ENCODE assay signal across 2 cellular contexts in genomic region chr11:65865550-65866172, GRCh38.
TF ChIP-seq lines count a peak whose summit lies in the region.

No MANE protein-coding gene starts in this region.

TF ChIP-seq in K562, 482 proteins besides CTCF, POLR2A, EP300 and RAD21:
- TF ChIP-seq BDP1 (IDR thresholded peaks at IDR 0.05; ENCODE audit: insufficient read depth, insufficient read length) (no peak), POLR2G (IDR thresholded peaks at IDR 0.05; ENCODE audit: low read depth, low read length) (peak; percentile 56; the same call in 1 of the 2 replicates), ZBTB12 (CRISPR knock-in tag; IDR thresholded peaks at IDR 0.05) (no peak), ARID3A (IDR thresholded peaks at IDR 0.05; ENCODE audit: borderline replicate concordance, low read depth, low read length) (no peak), RBFOX2 (IDR thresholded peaks at IDR 0.05; ENCODE audit: low read depth, low read length) (peak; percentile 68), RBBP5 (IDR thresholded peaks at IDR 0.05; ENCODE audit: borderline replicate concordance, insufficient read depth, low read length, poor library complexity, severe bottlenecking) (no peak), ZNF431 (CRISPR knock-in tag; IDR thresholded peaks at IDR 0.05) (no peak)
- TF ChIP-seq, protein P1, sequence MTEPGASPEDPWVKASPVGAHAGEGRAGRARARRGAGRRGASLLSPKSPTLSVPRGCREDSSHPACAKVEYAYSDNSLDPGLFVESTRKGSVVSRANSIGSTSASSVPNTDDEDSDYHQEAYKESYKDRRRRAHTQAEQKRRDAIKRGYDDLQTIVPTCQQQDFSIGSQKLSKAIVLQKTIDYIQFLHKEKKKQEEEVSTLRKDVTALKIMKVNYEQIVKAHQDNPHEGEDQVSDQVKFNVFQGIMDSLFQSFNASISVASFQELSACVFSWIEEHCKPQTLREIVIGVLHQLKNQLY (CRISPR knock-in tag; conservative IDR thresholded peaks at IDR 0.05): no peak

TF ChIP-seq in WTC11, 78 proteins besides CTCF, POLR2A, EP300 and RAD21:
- no peak for TF ChIP-seq NFATC4 (CRISPR knock-in tag; IDR thresholded peaks at IDR 0.05)
- TF ChIP-seq RELA (CRISPR knock-in tag; IDR thresholded peaks at IDR 0.05; ENCODE audit: borderline replicate concordance): no peak
- no peak for TF ChIP-seq NFYB (CRISPR knock-in tag; conservative IDR thresholded peaks at IDR 0.05; ENCODE audit: low read depth)
- no peak for TF ChIP-seq ZNF396 (CRISPR knock-in tag; IDR thresholded peaks at IDR 0.05; ENCODE audit: borderline replicate concordance)
- TF ChIP-seq, protein P1 (CRISPR knock-in tag; IDR thresholded peaks at IDR 0.05): no peak
- TF ChIP-seq ATF3 (CRISPR knock-in tag; conservative IDR thresholded peaks at IDR 0.05): no peak
- TF ChIP-seq JUN (CRISPR knock-in tag; IDR thresholded peaks at IDR 0.05): no peak
- TF ChIP-seq E2F4 (CRISPR knock-in tag; IDR thresholded peaks at IDR 0.05; ENCODE audit: borderline replicate concordance, low read depth): no peak
- TF ChIP-seq, protein P2, sequence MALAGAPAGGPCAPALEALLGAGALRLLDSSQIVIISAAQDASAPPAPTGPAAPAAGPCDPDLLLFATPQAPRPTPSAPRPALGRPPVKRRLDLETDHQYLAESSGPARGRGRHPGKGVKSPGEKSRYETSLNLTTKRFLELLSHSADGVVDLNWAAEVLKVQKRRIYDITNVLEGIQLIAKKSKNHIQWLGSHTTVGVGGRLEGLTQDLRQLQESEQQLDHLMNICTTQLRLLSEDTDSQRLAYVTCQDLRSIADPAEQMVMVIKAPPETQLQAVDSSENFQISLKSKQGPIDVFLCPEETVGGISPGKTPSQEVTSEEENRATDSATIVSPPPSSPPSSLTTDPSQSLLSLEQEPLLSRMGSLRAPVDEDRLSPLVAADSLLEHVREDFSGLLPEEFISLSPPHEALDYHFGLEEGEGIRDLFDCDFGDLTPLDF (CRISPR knock-in tag; IDR thresholded peaks at IDR 0.05): no peak
- TF ChIP-seq SMAD4 (CRISPR knock-in tag; IDR thresholded peaks at IDR 0.05): no peak
- no peak for TF ChIP-seq ZBTB21 (CRISPR knock-in tag; IDR thresholded peaks at IDR 0.05; ENCODE audit: borderline replicate concordance)
- TF ChIP-seq, protein P3, sequence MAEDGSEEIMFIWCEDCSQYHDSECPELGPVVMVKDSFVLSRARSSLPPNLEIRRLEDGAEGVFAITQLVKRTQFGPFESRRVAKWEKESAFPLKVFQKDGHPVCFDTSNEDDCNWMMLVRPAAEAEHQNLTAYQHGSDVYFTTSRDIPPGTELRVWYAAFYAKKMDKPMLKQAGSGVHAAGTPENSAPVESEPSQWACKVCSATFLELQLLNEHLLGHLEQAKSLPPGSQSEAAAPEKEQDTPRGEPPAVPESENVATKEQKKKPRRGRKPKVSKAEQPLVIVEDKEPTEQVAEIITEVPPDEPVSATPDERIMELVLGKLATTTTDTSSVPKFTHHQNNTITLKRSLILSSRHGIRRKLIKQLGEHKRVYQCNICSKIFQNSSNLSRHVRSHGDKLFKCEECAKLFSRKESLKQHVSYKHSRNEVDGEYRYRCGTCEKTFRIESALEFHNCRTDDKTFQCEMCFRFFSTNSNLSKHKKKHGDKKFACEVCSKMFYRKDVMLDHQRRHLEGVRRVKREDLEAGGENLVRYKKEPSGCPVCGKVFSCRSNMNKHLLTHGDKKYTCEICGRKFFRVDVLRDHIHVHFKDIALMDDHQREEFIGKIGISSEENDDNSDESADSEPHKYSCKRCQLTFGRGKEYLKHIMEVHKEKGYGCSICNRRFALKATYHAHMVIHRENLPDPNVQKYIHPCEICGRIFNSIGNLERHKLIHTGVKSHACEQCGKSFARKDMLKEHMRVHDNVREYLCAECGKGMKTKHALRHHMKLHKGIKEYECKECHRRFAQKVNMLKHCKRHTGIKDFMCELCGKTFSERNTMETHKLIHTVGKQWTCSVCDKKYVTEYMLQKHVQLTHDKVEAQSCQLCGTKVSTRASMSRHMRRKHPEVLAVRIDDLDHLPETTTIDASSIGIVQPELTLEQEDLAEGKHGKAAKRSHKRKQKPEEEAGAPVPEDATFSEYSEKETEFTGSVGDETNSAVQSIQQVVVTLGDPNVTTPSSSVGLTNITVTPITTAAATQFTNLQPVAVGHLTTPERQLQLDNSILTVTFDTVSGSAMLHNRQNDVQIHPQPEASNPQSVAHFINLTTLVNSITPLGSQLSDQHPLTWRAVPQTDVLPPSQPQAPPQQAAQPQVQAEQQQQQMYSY (CRISPR knock-in tag; IDR thresholded peaks at IDR 0.05): no peak
- no peak for TF ChIP-seq JAZF1 (CRISPR knock-in tag; IDR thresholded peaks at IDR 0.05)
- TF ChIP-seq, protein P4, sequence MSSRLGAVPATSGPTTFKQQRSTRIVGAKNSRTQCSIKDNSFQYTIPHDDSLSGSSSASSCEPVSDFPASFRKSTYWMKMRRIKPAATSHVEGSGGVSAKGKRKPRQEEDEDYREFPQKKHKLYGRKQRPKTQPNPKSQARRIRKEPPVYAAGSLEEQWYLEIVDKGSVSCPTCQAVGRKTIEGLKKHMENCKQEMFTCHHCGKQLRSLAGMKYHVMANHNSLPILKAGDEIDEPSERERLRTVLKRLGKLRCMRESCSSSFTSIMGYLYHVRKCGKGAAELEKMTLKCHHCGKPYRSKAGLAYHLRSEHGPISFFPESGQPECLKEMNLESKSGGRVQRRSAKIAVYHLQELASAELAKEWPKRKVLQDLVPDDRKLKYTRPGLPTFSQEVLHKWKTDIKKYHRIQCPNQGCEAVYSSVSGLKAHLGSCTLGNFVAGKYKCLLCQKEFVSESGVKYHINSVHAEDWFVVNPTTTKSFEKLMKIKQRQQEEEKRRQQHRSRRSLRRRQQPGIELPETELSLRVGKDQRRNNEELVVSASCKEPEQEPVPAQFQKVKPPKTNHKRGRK (CRISPR knock-in tag; IDR thresholded peaks at IDR 0.05; ENCODE audit: borderline replicate concordance): no peak
- TF ChIP-seq NR1H2 (CRISPR knock-in tag; IDR thresholded peaks at IDR 0.05): no peak
- TF ChIP-seq, protein P5, sequence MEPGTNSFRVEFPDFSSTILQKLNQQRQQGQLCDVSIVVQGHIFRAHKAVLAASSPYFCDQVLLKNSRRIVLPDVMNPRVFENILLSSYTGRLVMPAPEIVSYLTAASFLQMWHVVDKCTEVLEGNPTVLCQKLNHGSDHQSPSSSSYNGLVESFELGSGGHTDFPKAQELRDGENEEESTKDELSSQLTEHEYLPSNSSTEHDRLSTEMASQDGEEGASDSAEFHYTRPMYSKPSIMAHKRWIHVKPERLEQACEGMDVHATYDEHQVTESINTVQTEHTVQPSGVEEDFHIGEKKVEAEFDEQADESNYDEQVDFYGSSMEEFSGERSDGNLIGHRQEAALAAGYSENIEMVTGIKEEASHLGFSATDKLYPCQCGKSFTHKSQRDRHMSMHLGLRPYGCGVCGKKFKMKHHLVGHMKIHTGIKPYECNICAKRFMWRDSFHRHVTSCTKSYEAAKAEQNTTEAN (CRISPR knock-in tag; IDR thresholded peaks at IDR 0.05): no peak
- no peak for TF ChIP-seq FOXP1 (CRISPR knock-in tag; IDR thresholded peaks at IDR 0.05; ENCODE audit: borderline replicate concordance)
- no peak for TF ChIP-seq KAT7 (CRISPR knock-in tag; IDR thresholded peaks at IDR 0.05; ENCODE audit: borderline replicate concordance)
- no peak for TF ChIP-seq RORB (CRISPR knock-in tag; IDR thresholded peaks at IDR 0.05)
- TF ChIP-seq, protein P6, sequence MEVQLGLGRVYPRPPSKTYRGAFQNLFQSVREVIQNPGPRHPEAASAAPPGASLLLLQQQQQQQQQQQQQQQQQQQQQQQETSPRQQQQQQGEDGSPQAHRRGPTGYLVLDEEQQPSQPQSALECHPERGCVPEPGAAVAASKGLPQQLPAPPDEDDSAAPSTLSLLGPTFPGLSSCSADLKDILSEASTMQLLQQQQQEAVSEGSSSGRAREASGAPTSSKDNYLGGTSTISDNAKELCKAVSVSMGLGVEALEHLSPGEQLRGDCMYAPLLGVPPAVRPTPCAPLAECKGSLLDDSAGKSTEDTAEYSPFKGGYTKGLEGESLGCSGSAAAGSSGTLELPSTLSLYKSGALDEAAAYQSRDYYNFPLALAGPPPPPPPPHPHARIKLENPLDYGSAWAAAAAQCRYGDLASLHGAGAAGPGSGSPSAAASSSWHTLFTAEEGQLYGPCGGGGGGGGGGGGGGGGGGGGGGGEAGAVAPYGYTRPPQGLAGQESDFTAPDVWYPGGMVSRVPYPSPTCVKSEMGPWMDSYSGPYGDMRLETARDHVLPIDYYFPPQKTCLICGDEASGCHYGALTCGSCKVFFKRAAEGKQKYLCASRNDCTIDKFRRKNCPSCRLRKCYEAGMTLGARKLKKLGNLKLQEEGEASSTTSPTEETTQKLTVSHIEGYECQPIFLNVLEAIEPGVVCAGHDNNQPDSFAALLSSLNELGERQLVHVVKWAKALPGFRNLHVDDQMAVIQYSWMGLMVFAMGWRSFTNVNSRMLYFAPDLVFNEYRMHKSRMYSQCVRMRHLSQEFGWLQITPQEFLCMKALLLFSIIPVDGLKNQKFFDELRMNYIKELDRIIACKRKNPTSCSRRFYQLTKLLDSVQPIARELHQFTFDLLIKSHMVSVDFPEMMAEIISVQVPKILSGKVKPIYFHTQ (CRISPR knock-in tag; IDR thresholded peaks at IDR 0.05): no peak
